In genomic region chr10:52376665-52377354, GRCh38 we compare ENCODE assay signal across 24 cellular contexts.
"Had no signal": no experiment of that assay in that cellular context is flagged by ENCODE, and none has a peak within 500 bp of the region (broad histone marks: within the 10 kb centered on the region; RNA-seq: fewer than 3 reads in every experiment).

No MANE protein-coding gene starts in this region.

- H3K27ac Mint-ChIP-seq: naive thymus-derived CD8-positive, alpha-beta T cell; progenitor cell of endocrine pancreas had no signal

- H3K27me3 ChIP-seq: gastrocnemius medialis, ovary, suprapubic skin, thyroid gland, upper lobe of left lung, uterus had no signal

- ATAC-seq: gastrocnemius medialis; heart right ventricle; left lobe of liver; mucosa of descending colon; naive thymus-derived CD8-positive, alpha-beta T cell; right cardiac atrium; stimulated activated naive CD8-positive, alpha-beta T cell treated with anti-CD3 and anti-CD28 coated beads, Interleukin-15, Interleukin-2, amounts not matched to agents 100 U/mL and 50 U/mL, for 24 hours had no signal

- H3K4me1 ChIP-seq: esophagus muscularis mucosa, gastrocnemius medialis, heart right ventricle, suprapubic skin, thyroid gland, upper lobe of left lung, uterus had no signal

- H3K27ac ChIP-seq: dorsolateral prefrontal cortex, epithelial cell of prostate, esophagus muscularis mucosa, gastrocnemius medialis, heart right ventricle, ovary, suprapubic skin, thyroid gland, upper lobe of left lung, uterus had no signal

- H3K36me3 Mint-ChIP-seq: naive thymus-derived CD8-positive, alpha-beta T cell had no signal

- H3K9me3 Mint-ChIP-seq: neural crest cell had no signal

- H3K4me1 Mint-ChIP-seq: naive thymus-derived CD8-positive, alpha-beta T cell; neural crest cell had no signal

- H3K27me3 Mint-ChIP-seq: progenitor cell of endocrine pancreas had no signal

- H3K4me3 Mint-ChIP-seq: naive thymus-derived CD8-positive, alpha-beta T cell; neural crest cell had no signal

- H3K36me3 ChIP-seq: esophagus muscularis mucosa, gastrocnemius medialis, heart right ventricle, ovary, suprapubic skin, thyroid gland, upper lobe of left lung, uterus had no signal

- H3K4me2 ChIP-seq: smooth muscle cell had no signal

- DNase-seq: cortex of kidney; dorsolateral prefrontal cortex; effector memory CD4-positive, alpha-beta T cell; gastrocnemius medialis; heart right ventricle; islet precursor cell; mammary epithelial cell; mucosa of descending colon; naive thymus-derived CD8-positive, alpha-beta T cell; nucleus accumbens; ovary; right cardiac atrium; stimulated activated CD4-positive, alpha-beta T cell treated with anti-CD3 and anti-CD28 coated beads, Interleukin-2, amount 100 ng/mL, for 48 hours; stimulated activated naive CD8-positive, alpha-beta T cell treated with anti-CD3 and anti-CD28 coated beads, Interleukin-15, Interleukin-2, amounts not matched to agents 100 U/mL and 50 U/mL, for 24 hours; thyroid gland; upper lobe of left lung; uterus had no signal

- H3K9me3 ChIP-seq: gastrocnemius medialis, mucosa of descending colon, ovary, suprapubic skin, thyroid gland, upper lobe of left lung, uterus had no signal

- H3K4me3 ChIP-seq: dorsolateral prefrontal cortex, esophagus muscularis mucosa, gastrocnemius medialis, heart right ventricle, mucosa of descending colon, ovary, smooth muscle cell, suprapubic skin, thyroid gland, upper lobe of left lung, uterus had no signal
